15 cellular contexts compared by ENCODE assay signal in genomic region chr9:110936719-110937452, GRCh38.
DNase-seq lines count a peak whose midpoint lies in the region; ATAC-seq, FAIRE-seq and TF ChIP-seq lines count a peak whose summit lies in the region.
"Had no signal": no experiment of that assay in that cellular context is flagged by ENCODE, and none has a peak within 500 bp of the region (broad histone marks: within the 10 kb centered on the region; RNA-seq: fewer than 3 reads in every experiment).

No MANE protein-coding gene starts in this region.

- H3K27me3 Mint-ChIP-seq in astrocyte (ENCODE audit: low read depth, unreplicated experiment), result no peaks in the 10 kb centered on the region
- H3K27me3 Mint-ChIP-seq: activated naive CD8-positive, alpha-beta T cell treated with anti-CD3 and anti-CD28 coated beads, Interleukin-2, amount 10 ng/mL, durations not matched to agents 7 days and 5 days had no signal

- no peak overlapping the region for H3K9ac ChIP-seq in astrocyte (ENCODE audit: low read length)

- H3K36me3 ChIP-seq in astrocyte (ENCODE audit: insufficient read depth, low read length) (peaks cover 7% of the 10 kb centered on the region), right atrium auricular region (peaks cover 8% of the 10 kb centered on the region), stomach (peaks cover 0 to 14% (median 10%) of the 10 kb centered on the region in 4 donors)

- H3K27me3 ChIP-seq in astrocyte (ENCODE audit: insufficient read depth, low read length) (no peaks in the 10 kb centered on the region), right atrium auricular region (no peaks in the 10 kb centered on the region), stomach (no peaks in the 10 kb centered on the region)

- H3K4me2 ChIP-seq in astrocyte (ENCODE audit: low read length), result peak overlapping the region; percentile 14

- peaks cover 10% of the 10 kb centered on the region for H3K36me3 Mint-ChIP-seq in astrocyte (ENCODE audit: low read depth, unreplicated experiment)

- H3K4me3 Mint-ChIP-seq in astrocyte (ENCODE audit: unreplicated experiment), result no peak overlapping the region
- H3K4me3 Mint-ChIP-seq: activated naive CD8-positive, alpha-beta T cell treated with anti-CD3 and anti-CD28 coated beads, Interleukin-2, amount 10 ng/mL, durations not matched to agents 7 days and 5 days had no signal

- WGBS in stomach, 5 donors, result 37 to 64% (median 60%) methylated on average over 3 of the region's 3 CpGs

- H3K4me1 ChIP-seq in astrocyte (ENCODE audit: insufficient read depth, low read length) (peaks cover 10% of the 10 kb centered on the region), right atrium auricular region (no peaks in the 10 kb centered on the region), stomach (peaks cover 8 to 31% (median 15%) of the 10 kb centered on the region in 4 donors)

- peaks cover 20% of the 10 kb centered on the region for H3K4me1 Mint-ChIP-seq in astrocyte (ENCODE audit: low read depth, unreplicated experiment)

- ATAC-seq in HG03139 (IDR thresholded peaks at IDR 0.05; ENCODE audit: unreplicated experiment), result no peak

- TF ChIP-seq EP300 in stomach (IDR thresholded peaks at IDR 0.05), result no peak

- peak overlapping the region; percentile 8 for H2AFZ ChIP-seq in astrocyte (ENCODE audit: low read depth, low read length)

- DNase-seq in GM04504 (ENCODE audit: low read depth) (peak; percentile 90), astrocyte (ENCODE audit: low read depth) (peak; percentile 69), right atrium auricular region (ENCODE audit: low spot score) (no peak), stomach (no peak), activated T-cell treated with anti-CD3 and anti-CD28 coated beads for 4 hours (no peak), GM10266 (ENCODE audit: extremely low spot score) (no peak)
- no peak for DNase-seq in stimulated activated naive CD4-positive, alpha-beta T cell treated with Interleukin-2 at 50 U/mL for 16 hours (lab: John Stamatoyannopoulos, UW)
- DNase-seq: activated CD4-positive, alpha-beta T cell treated with anti-CD3 and anti-CD28 coated beads, Interleukin-2, amount 50 U/mL, for 4 hours; activated naive CD8-positive, alpha-beta T cell treated with anti-CD3 and anti-CD28 coated beads, Interleukin-2, amount 10 ng/mL, durations not matched to agents 7 days and 5 days; COR-L47; NCI-H1105; NCI-H82; SW 1271 had no signal

- H3K4me3 ChIP-seq in astrocyte (ENCODE audit: insufficient read depth, low read depth, low read length) (no peak overlapping the region), right atrium auricular region (no peak overlapping the region), stomach (no peak overlapping the region)

- H3K27ac Mint-ChIP-seq in astrocyte (ENCODE audit: unreplicated experiment), result peak overlapping the region; percentile 2
- H3K27ac Mint-ChIP-seq: activated naive CD8-positive, alpha-beta T cell treated with anti-CD3 and anti-CD28 coated beads, Interleukin-2, amount 10 ng/mL, durations not matched to agents 7 days and 5 days had no signal

- intact Hi-C loops in stomach (cut with DNase I; ENCODE audit: low total_unique reads), result no loop called here

- H3K9me3 ChIP-seq in astrocyte (ENCODE audit: insufficient read depth, low read depth, low read length) (no peaks in the 10 kb centered on the region), right atrium auricular region (no peaks in the 10 kb centered on the region), stomach (no peaks in the 10 kb centered on the region)

- peaks cover 3% of the 10 kb centered on the region for H3K9me3 Mint-ChIP-seq in astrocyte (ENCODE audit: unreplicated experiment)

- FAIRE-seq in astrocyte (lab: Jason Lieb, UNC), result peak; percentile 79
- FAIRE-seq: GM12891 had no signal

- TF ChIP-seq CTCF in astrocyte (IDR thresholded peaks at IDR 0.05; ENCODE audit: insufficient read depth, low read depth, low read length) (no peak), right atrium auricular region (IDR thresholded peaks at IDR 0.05) (no peak), stomach (IDR thresholded peaks at IDR 0.05) (no peak), GM10266 (IDR thresholded peaks at IDR 0.05; ENCODE audit: control insufficient read depth, insufficient read depth, low read depth, missing control alignments) (no peak)

- H4K20me1 ChIP-seq in astrocyte (ENCODE audit: insufficient read depth, low read length), result no peaks in the 10 kb centered on the region

- TF ChIP-seq POLR2A in stomach (IDR thresholded peaks at IDR 0.05), result no peak

- H3K79me2 ChIP-seq in astrocyte (ENCODE audit: insufficient read depth, low read length), result peaks cover 13% of the 10 kb centered on the region

- no peak overlapping the region for H3K27ac ChIP-seq in astrocyte (ENCODE audit: low read depth, low read length)
- H3K27ac ChIP-seq in right atrium auricular region, result peak overlapping the region; percentile 45 to 48
- H3K27ac ChIP-seq in stomach, result peak overlapping the region in 4 of 5 donors; percentile 11 to 77 (median 46)

Comparison
In these comparisons a context has a peak if more than half of its experiments do, and no peak if none do; other contexts are left out.
1. DNase-seq: peak in GM04504 (single experiment) and astrocyte (single experiment); none in right atrium auricular region (single experiment), stomach (single experiment), activated T-cell treated with anti-CD3 and anti-CD28 coated beads for 4 hours (single experiment), GM10266 (single experiment) and stimulated activated naive CD4-positive, alpha-beta T cell treated with Interleukin-2 at 50 U/mL for 16 hours (single experiment).